2 cellular contexts compared by ENCODE assay signal in the genomic region with DNA sequence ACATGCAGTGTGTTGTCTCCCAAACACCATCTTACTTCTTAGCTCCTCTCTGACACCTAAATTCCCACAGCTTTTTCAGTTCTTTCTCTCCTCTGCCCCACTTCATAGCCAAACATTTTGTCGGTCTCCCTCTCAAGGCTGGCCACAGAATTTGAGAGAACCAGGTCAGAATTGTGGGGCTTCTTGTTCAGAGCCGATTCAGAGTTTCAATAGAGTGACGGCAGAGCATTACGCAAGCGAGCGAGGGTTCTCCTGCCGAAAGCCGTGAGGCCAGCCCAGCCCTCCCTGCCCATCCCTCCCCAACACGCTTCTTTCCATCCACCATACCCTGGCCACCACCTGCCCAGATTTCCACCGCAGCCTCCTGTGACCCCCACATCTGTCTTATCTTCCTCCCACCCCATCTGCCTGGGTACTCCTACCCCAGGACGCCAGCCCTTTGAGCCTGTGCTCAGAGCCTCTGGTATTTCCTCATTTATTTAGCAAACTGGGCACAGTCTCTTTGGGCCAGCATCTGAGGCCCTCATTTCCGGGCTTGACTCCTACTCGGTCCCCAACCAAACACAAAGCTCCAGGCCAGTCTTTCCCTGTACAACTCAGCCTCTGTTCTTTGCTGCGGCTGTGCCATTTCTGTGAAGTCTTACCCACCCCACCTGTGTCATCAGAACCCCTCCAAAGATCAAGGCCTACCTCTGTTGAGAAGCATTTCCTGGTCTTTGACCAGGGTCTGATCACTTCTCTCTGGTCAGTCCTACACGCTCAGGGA.
TF ChIP-seq lines count a peak whose summit lies in the region.

No MANE protein-coding gene starts in this region.

TF ChIP-seq in HepG2, 621 proteins besides CTCF, POLR2A, EP300 and RAD21 (continues in another document):
- TF ChIP-seq THRA (CRISPR knock-in tag; IDR thresholded peaks at IDR 0.05; ENCODE audit: borderline replicate concordance) (0 out of 2 replicates have a peak, but pooled peaks have one; percentile 28), ZBTB8A (CRISPR knock-in tag; IDR thresholded peaks at IDR 0.05; ENCODE audit: borderline replicate concordance, low read depth) (no peak), SNAPC2 (CRISPR knock-in tag; IDR thresholded peaks at IDR 0.05) (0 out of 2 replicates have a peak, but pooled peaks have one; percentile 28), RXRB (CRISPR knock-in tag; IDR thresholded peaks at IDR 0.05; ENCODE audit: borderline replicate concordance) (peak; percentile 10; the same call in 1 of the 2 replicates), MZF1 (CRISPR knock-in tag; IDR thresholded peaks at IDR 0.05; ENCODE audit: borderline replicate concordance) (no peak), SPEN (CRISPR knock-in tag; IDR thresholded peaks at IDR 0.05; ENCODE audit: low read depth) (0 out of 2 replicates have a peak, but pooled peaks have one; percentile 32), MEIS1 (CRISPR knock-in tag; IDR thresholded peaks at IDR 0.05; ENCODE audit: borderline replicate concordance) (no peak), ETV5 (CRISPR knock-in tag; IDR thresholded peaks at IDR 0.05; ENCODE audit: borderline replicate concordance) (peak; percentile 37; the same call in 1 of the 2 replicates)
- TF ChIP-seq, protein P1, sequence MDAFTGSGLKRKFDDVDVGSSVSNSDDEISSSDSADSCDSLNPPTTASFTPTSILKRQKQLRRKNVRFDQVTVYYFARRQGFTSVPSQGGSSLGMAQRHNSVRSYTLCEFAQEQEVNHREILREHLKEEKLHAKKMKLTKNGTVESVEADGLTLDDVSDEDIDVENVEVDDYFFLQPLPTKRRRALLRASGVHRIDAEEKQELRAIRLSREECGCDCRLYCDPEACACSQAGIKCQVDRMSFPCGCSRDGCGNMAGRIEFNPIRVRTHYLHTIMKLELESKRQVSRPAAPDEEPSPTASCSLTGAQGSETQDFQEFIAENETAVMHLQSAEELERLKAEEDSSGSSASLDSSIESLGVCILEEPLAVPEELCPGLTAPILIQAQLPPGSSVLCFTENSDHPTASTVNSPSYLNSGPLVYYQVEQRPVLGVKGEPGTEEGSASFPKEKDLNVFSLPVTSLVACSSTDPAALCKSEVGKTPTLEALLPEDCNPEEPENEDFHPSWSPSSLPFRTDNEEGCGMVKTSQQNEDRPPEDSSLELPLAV (CRISPR knock-in tag; conservative IDR thresholded peaks at IDR 0.05; ENCODE audit: low read depth), result no peak
- TF ChIP-seq, protein P2, sequence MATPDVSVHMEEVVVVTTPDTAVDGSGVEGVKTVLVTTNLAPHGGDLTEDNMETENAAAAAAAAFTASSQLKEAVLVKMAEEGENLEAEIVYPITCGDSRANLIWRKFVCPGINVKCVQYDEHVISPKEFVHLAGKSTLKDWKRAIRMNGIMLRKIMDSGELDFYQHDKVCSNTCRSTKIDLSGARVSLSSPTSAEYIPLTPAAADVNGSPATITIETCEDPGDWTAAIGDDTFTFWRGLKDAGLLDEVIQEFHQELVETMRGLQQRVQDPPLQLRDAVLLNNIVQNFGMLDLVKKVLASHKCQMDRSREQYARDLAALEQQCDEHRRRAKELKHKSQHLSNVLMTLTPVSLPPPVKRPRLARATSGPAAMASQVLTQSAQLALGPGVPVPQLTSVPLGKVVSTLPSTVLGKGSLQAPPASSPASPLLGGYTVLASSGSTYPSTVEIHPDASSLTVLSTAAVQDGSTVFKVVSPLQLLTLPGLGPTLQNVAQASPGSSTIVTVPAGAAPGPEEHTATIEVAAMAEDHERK (CRISPR knock-in tag; IDR thresholded peaks at IDR 0.05; ENCODE audit: low read depth), result no peak
- TF ChIP-seq, protein P3, sequence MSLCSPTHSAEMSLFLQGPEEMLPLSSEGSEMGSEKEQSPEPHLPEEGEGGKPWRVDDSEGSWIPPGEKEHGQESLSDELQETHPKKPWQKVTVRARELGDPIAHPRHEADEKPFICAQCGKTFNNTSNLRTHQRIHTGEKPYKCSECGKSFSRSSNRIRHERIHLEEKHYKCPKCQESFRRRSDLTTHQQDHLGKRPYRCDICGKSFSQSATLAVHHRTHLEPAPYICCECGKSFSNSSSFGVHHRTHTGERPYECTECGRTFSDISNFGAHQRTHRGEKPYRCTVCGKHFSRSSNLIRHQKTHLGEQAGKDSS (CRISPR knock-in tag; IDR thresholded peaks at IDR 0.05; ENCODE audit: borderline replicate concordance, low read depth), result 0 out of 2 replicates have a peak, but pooled peaks have one; percentile 42
- TF ChIP-seq, protein P4, sequence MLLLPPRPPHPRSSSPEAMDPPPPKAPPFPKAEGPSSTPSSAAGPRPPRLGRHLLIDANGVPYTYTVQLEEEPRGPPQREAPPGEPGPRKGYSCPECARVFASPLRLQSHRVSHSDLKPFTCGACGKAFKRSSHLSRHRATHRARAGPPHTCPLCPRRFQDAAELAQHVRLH (CRISPR knock-in tag; IDR thresholded peaks at IDR 0.05; ENCODE audit: borderline replicate concordance, low read depth), result peak; percentile 46; the same call in 1 of the 2 replicates

TF ChIP-seq in K562, 482 proteins besides CTCF, POLR2A, EP300 and RAD21:
- 0 out of 2 replicates have a peak, but pooled peaks have one; percentile 7 for TF ChIP-seq CEBPB (tag; IDR thresholded peaks at IDR 0.05)
- no peak for TF ChIP-seq PTTG1 (tag; IDR thresholded peaks at IDR 0.05; ENCODE audit: low read depth)
TF ChIP-seq in K562: peak in this region for 1.
